Comparison of ENCODE assay signal across 1 cellular context in genomic region chr17:41518789-41519449, GRCh38.
TF ChIP-seq lines count a peak whose summit lies in the region.

TSS of gene KRT15 (minus strand) at chr17:41518890. CDS start at chr17:41518827, 63 bp downstream.

TF ChIP-seq in GM23338, 12 proteins besides CTCF, POLR2A, EP300 and RAD21 (continued from another document):
- TF ChIP-seq REST (IDR thresholded peaks at IDR 0.05; ENCODE audit: unreplicated experiment) (no peak), NANOG (IDR thresholded peaks at IDR 0.05; ENCODE audit: borderline replicate concordance) (no peak), EZH2phosphoT487 (IDR thresholded peaks at IDR 0.05; ENCODE audit: unreplicated experiment) (no peak), STAT1 (IDR thresholded peaks at IDR 0.05; ENCODE audit: unreplicated experiment) (no peak)
- TF ChIP-seq, protein P1, sequence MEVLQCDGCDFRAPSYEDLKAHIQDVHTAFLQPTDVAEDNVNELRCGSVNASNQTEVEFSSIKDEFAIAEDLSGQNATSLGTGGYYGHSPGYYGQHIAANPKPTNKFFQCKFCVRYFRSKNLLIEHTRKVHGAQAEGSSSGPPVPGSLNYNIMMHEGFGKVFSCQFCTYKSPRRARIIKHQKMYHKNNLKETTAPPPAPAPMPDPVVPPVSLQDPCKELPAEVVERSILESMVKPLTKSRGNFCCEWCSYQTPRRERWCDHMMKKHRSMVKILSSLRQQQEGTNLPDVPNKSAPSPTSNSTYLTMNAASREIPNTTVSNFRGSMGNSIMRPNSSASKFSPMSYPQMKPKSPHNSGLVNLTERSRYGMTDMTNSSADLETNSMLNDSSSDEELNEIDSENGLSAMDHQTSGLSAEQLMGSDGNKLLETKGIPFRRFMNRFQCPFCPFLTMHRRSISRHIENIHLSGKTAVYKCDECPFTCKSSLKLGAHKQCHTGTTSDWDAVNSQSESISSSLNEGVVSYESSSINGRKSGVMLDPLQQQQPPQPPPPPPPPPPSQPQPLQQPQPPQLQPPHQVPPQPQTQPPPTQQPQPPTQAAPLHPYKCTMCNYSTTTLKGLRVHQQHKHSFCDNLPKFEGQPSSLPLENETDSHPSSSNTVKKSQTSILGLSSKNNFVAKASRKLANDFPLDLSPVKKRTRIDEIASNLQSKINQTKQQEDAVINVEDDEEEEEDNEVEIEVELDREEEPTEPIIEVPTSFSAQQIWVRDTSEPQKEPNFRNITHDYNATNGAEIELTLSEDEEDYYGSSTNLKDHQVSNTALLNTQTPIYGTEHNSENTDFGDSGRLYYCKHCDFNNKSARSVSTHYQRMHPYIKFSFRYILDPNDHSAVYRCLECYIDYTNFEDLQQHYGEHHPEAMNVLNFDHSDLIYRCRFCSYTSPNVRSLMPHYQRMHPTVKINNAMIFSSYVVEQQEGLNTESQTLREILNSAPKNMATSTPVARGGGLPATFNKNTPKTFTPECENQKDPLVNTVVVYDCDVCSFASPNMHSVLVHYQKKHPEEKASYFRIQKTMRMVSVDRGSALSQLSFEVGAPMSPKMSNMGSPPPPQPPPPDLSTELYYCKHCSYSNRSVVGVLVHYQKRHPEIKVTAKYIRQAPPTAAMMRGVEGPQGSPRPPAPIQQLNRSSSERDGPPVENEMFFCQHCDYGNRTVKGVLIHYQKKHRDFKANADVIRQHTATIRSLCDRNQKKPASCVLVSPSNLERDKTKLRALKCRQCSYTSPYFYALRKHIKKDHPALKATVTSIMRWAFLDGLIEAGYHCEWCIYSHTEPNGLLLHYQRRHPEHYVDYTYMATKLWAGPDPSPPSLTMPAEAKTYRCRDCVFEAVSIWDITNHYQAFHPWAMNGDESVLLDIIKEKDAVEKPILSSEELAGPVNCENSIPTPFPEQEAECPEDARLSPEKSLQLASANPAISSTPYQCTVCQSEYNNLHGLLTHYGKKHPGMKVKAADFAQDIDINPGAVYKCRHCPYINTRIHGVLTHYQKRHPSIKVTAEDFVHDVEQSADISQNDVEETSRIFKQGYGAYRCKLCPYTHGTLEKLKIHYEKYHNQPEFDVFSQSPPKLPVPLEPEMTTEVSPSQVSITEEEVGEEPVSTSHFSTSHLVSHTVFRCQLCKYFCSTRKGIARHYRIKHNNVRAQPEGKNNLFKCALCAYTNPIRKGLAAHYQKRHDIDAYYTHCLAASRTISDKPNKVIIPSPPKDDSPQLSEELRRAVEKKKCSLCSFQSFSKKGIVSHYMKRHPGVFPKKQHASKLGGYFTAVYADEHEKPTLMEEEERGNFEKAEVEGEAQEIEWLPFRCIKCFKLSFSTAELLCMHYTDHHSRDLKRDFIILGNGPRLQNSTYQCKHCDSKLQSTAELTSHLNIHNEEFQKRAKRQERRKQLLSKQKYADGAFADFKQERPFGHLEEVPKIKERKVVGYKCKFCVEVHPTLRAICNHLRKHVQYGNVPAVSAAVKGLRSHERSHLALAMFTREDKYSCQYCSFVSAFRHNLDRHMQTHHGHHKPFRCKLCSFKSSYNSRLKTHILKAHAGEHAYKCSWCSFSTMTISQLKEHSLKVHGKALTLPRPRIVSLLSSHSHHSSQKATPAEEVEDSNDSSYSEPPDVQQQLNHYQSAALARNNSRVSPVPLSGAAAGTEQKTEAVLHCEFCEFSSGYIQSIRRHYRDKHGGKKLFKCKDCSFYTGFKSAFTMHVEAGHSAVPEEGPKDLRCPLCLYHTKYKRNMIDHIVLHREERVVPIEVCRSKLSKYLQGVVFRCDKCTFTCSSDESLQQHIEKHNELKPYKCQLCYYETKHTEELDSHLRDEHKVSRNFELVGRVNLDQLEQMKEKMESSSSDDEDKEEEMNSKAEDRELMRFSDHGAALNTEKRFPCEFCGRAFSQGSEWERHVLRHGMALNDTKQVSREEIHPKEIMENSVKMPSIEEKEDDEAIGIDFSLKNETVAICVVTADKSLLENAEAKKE (CRISPR knock-in tag; IDR thresholded peaks at IDR 0.05), result no peak
